ENCODE assay signal across 2 cellular contexts in genomic region chr4:1763550-1764080, GRCh38.
A peak's percentile ranks its signal among the peaks of the same experiment; 100 is the strongest.
TF ChIP-seq lines count a peak whose summit lies in the region.

No MANE protein-coding gene starts in this region.

TF ChIP-seq in HEK293, 187 proteins besides CTCF, POLR2A, EP300 and RAD21:
- no peak for TF ChIP-seq SP2 (tag by site-specific recombination; IDR thresholded peaks at IDR 0.05)
- no peak for TF ChIP-seq PRDM4 (tag by site-specific recombination; IDR thresholded peaks at IDR 0.05)
- no peak for TF ChIP-seq ZNF701 (tag by site-specific recombination; IDR thresholded peaks at IDR 0.05)
- TF ChIP-seq ZNF837 (tag by site-specific recombination; IDR thresholded peaks at IDR 0.05), result no peak
- no peak for TF ChIP-seq ZNF785 (tag by site-specific recombination; IDR thresholded peaks at IDR 0.05)
- TF ChIP-seq ZNF843 (tag by site-specific recombination; IDR thresholded peaks at IDR 0.05), result no peak
- no peak for TF ChIP-seq ZNF155 (tag by site-specific recombination; IDR thresholded peaks at IDR 0.05)
- TF ChIP-seq BCL11A (tag by site-specific recombination; IDR thresholded peaks at IDR 0.05; ENCODE audit: low read depth), result no peak
- TF ChIP-seq ZXDB (tag by site-specific recombination; IDR thresholded peaks at IDR 0.05), result no peak
- TF ChIP-seq KLF1 (tag by site-specific recombination; IDR thresholded peaks at IDR 0.05), result no peak
- 0 out of 2 replicates have a peak, but pooled peaks have one; percentile 34 for TF ChIP-seq ZSCAN30 (tag by site-specific recombination; IDR thresholded peaks at IDR 0.05)
- no peak for TF ChIP-seq ZNF555 (tag by site-specific recombination; conservative IDR thresholded peaks at IDR 0.05)
- TF ChIP-seq ZNF621 (tag by site-specific recombination; IDR thresholded peaks at IDR 0.05), result no peak
- TF ChIP-seq ZBTB1 (tag by site-specific recombination; IDR thresholded peaks at IDR 0.05), result no peak
- TF ChIP-seq ZNF335 (tag by site-specific recombination; conservative IDR thresholded peaks at IDR 0.05), result 0 out of 2 replicates have a peak, but pooled peaks have one; percentile 24
- TF ChIP-seq RBAK (tag by site-specific recombination; IDR thresholded peaks at IDR 0.05), result no peak
- no peak for TF ChIP-seq ZNF184 (tag by site-specific recombination; IDR thresholded peaks at IDR 0.05)

TF ChIP-seq in GM12878, 131 proteins besides CTCF, POLR2A, EP300 and RAD21:
- TF ChIP-seq REST (IDR thresholded peaks at IDR 0.05; ENCODE audit: low read depth, low read length) (no peak), TARDBP (IDR thresholded peaks at IDR 0.05; ENCODE audit: borderline replicate concordance) (no peak), GATAD2B (conservative IDR thresholded peaks at IDR 0.05; ENCODE audit: low read depth) (no peak), ZNF592 (IDR thresholded peaks at IDR 0.05) (no peak)
TF ChIP-seq in GM12878: peak in this region for 0.
